3 cellular contexts compared by ENCODE assay signal in genomic region chr1:222547944-222548671, GRCh38.
TF ChIP-seq lines count a peak whose summit lies in the region.

Gene HHIPL2, minus strand, starts transcription at chr1:222548104. Its CDS starts 60 bp downstream, at chr1:222548044.

TF ChIP-seq in IMR-90, 13 proteins besides CTCF, POLR2A, EP300 and RAD21:
- TF ChIP-seq BHLHE40 (IDR thresholded peaks at IDR 0.05; ENCODE audit: low read depth, low read length) = no peak
- TF ChIP-seq RFX5 (IDR thresholded peaks at IDR 0.05; ENCODE audit: low read depth, low read length) = no peak
- no peak for TF ChIP-seq NFE2L2 (IDR thresholded peaks at IDR 0.05; ENCODE audit: low read depth, low read length)

TF ChIP-seq in H1, 55 proteins besides CTCF, POLR2A, EP300 and RAD21:
- TF ChIP-seq RBBP5 (IDR thresholded peaks at IDR 0.05; ENCODE audit: borderline replicate concordance, low read depth, low read length) = no peak
- TF ChIP-seq NRF1 (IDR thresholded peaks at IDR 0.05; ENCODE audit: low read depth, low read length) = no peak
- no peak for TF ChIP-seq TAF1 (IDR thresholded peaks at IDR 0.05; ENCODE audit: low read depth, low read length)
- TF ChIP-seq EGR1 (IDR thresholded peaks at IDR 0.05; ENCODE audit: borderline replicate concordance, low read depth, low read length) = no peak
- no peak for TF ChIP-seq GTF2F1 (IDR thresholded peaks at IDR 0.05; ENCODE audit: borderline replicate concordance, low read depth, low read length)
- no peak for TF ChIP-seq SIX5 (IDR thresholded peaks at IDR 0.05; ENCODE audit: low read depth, low read length)
- TF ChIP-seq SIRT6 (IDR thresholded peaks at IDR 0.05; ENCODE audit: low read length) = no peak
- no peak for TF ChIP-seq TAF7 (optimal IDR thresholded peaks at IDR 0.05; ENCODE audit: borderline replicate concordance, low read depth, low read length)
- TF ChIP-seq BRCA1 (IDR thresholded peaks at IDR 0.05; ENCODE audit: low read depth, low read length) = no peak
- TF ChIP-seq RFX5 (IDR thresholded peaks at IDR 0.05; ENCODE audit: borderline replicate concordance, low read depth, low read length) = no peak
- no peak for TF ChIP-seq CHD7 (IDR thresholded peaks at IDR 0.05; ENCODE audit: insufficient replicate concordance, low read length)
- no peak for TF ChIP-seq CEBPB (IDR thresholded peaks at IDR 0.05; ENCODE audit: low read depth, low read length)
- no peak for TF ChIP-seq ASH2L (IDR thresholded peaks at IDR 0.05; ENCODE audit: low read length)
- TF ChIP-seq BACH1 (IDR thresholded peaks at IDR 0.05; ENCODE audit: low read length) = no peak
- TF ChIP-seq JUN (IDR thresholded peaks at IDR 0.05; ENCODE audit: low read depth, low read length) = no peak
- no peak for TF ChIP-seq CBX5 (IDR thresholded peaks at IDR 0.05; ENCODE audit: low read depth, low read length)
- no peak for TF ChIP-seq SP1 (IDR thresholded peaks at IDR 0.05; ENCODE audit: low read depth, low read length)
- no peak for TF ChIP-seq CTBP2 (IDR thresholded peaks at IDR 0.05; ENCODE audit: borderline replicate concordance, insufficient read depth, insufficient read length, low read length)
- TF ChIP-seq JUND (IDR thresholded peaks at IDR 0.05; ENCODE audit: low read length) = no peak

TF ChIP-seq in HEK293T, 16 proteins besides CTCF, POLR2A, EP300 and RAD21:
- TF ChIP-seq ELF4 (IDR thresholded peaks at IDR 0.05) = no peak
- no peak for TF ChIP-seq FOXA1 (IDR thresholded peaks at IDR 0.05)
- TF ChIP-seq HDGF (IDR thresholded peaks at IDR 0.05; ENCODE audit: borderline replicate concordance) = no peak
- no peak for TF ChIP-seq NFRKB (IDR thresholded peaks at IDR 0.05)
- TF ChIP-seq FOXK2 (IDR thresholded peaks at IDR 0.05) = no peak
